1 cellular context compared by ENCODE assay signal in the genomic region with DNA sequence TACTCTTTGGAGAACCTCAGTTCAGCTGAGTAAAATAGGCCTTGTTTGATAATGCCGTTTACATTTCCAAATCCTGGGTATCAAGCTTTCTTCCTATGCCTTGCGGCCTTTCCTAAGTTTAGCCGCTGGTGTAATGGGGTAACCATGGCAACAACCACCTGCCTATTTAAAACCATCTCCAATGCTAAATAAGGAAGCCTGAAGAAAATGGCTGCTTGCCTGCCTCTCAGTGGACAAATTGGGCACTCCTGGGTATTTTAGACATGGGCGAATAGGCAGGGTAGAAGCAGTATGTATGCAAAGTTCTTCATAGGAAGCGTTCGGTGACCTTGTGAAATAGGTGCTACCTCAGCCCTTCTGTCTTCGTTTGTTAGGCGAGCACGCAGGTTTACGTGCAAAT.
A peak's percentile ranks its signal among the peaks of the same experiment; 100 is the strongest.
TF ChIP-seq lines count a peak whose summit lies in the region.

No MANE protein-coding gene starts in this region.

TF ChIP-seq in HCT116, 20 proteins besides CTCF, POLR2A, EP300 and RAD21:
- TF ChIP-seq SRF (IDR thresholded peaks at IDR 0.05; ENCODE audit: low read depth) (peak; percentile 50; the same call in 1 of the 2 replicates), CEBPB (IDR thresholded peaks at IDR 0.05; ENCODE audit: low read depth) (no peak)
